24 cellular contexts compared by ENCODE assay signal in the genomic region with DNA sequence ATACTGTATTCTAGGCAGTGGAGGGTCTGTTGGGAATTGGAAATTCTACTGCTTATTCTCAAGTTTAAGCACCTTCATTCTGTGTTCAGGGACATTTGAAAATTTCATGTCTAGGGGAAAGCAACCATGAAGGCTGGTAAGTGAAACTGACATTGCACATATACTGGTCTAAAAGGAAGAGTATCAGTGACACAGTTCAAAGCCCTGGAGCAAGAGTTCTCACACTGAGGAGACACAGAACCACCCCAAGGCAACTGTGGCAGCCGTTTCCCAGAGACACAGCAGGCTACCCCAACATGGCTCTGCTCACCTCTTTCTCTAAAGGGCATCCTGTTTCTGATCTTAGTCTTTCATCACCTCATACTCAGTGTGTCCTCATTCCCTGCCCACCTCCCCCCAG.
DNase-seq lines count a peak whose midpoint lies in the region; ATAC-seq and TF ChIP-seq lines count a peak whose summit lies in the region.
"Had no signal": no experiment of that assay in that cellular context is flagged by ENCODE, and none has a peak within 500 bp of the region (broad histone marks: within the 10 kb centered on the region; RNA-seq: fewer than 3 reads in every experiment).

No MANE protein-coding gene starts in this region.

- H3K9me3 ChIP-seq in ascending aorta: no peaks in the 10 kb centered on the region
- H3K9me3 ChIP-seq: A549 had no signal

- peak; percentile 13 for DNase-seq in NCI-H345 (lab: John Stamatoyannopoulos, UW)
- DNase-seq in NCI-H345 treated with DMSO at 0.1 percent for 48 hours (lab: John Stamatoyannopoulos, UW; ENCODE audit: unreplicated experiment): no peak
- peak; percentile 14 for DNase-seq in retina
- no peak for DNase-seq in SW480 (ENCODE audit: low spot score)
- DNase-seq in ascending aorta (ENCODE audit: low spot score in 2 of 2): no peak
- DNase-seq in left cardiac atrium: no peak
- DNase-seq: activated CD8-positive, alpha-beta T cell treated with anti-CD3 and anti-CD28 coated beads for 36 hours; activated effector memory CD4-positive, alpha-beta T cell treated with Interleukin-2 at 50 U/mL for 16 hours; activated naive CD8-positive, alpha-beta T cell treated with anti-CD3 and anti-CD28 coated beads, Interleukin-2, amount 10 ng/mL, durations not matched to agents 7 days and 5 days; central memory CD4-positive, alpha-beta T cell; DMS79; islet precursor cell; NCI-H1436 treated with DMSO at 0.1 percent for 48 hours; NCI-H510A; SHP77 treated with DMSO at 0.1 percent for 48 hours; stimulated activated CD4-positive, alpha-beta T cell treated with anti-CD3 and anti-CD28 coated beads, Interleukin-2, amount 100 ng/mL, for 24 hours; T-cell had no signal

- no peaks in the 10 kb centered on the region for H3K27me3 ChIP-seq in ascending aorta

- peak; percentile 48 for ATAC-seq in GM21390 (IDR thresholded peaks at IDR 0.05; ENCODE audit: unreplicated experiment)
- peak; percentile 61 for ATAC-seq in HG03280 (IDR thresholded peaks at IDR 0.05; ENCODE audit: unreplicated experiment)
- no peak for ATAC-seq in left cardiac atrium
- ATAC-seq: A549; activated CD4-positive, CD25-positive, alpha-beta regulatory T cell treated with anti-CD3 and anti-CD28 coated beads, Interleukin-2, amount 50 U/mL, for 24 hours; activated CD8-positive, alpha-beta T cell treated with anti-CD3 and anti-CD28 coated beads for 36 hours; natural killer cell treated with Interleukin-12 subunit alpha and Interleukin-12 subunit beta and Interleukin-15 and Interleukin-18, amount 100 ng/mL, for 72 hours; T-cell had no signal

- H3K4me3 ChIP-seq in ascending aorta: no peak overlapping the region
- H3K4me3 ChIP-seq: A549, smooth muscle cell had no signal

- no peaks in the 10 kb centered on the region for H3K4me1 ChIP-seq in ascending aorta
- H3K4me1 ChIP-seq: A549 had no signal

- intact Hi-C loops in ascending aorta (cut with DNase I): no loop called here
- intact Hi-C loops in left cardiac atrium (cut with DNase I): no loop called here

- H3K27ac ChIP-seq in ascending aorta: no peak overlapping the region
- H3K27ac ChIP-seq: A549, KMS-11 had no signal

- no peaks in the 10 kb centered on the region for H3K36me3 ChIP-seq in ascending aorta

- no peak for TF ChIP-seq CTCF in ascending aorta (IDR thresholded peaks at IDR 0.05)

Comparison
In these comparisons a context has a peak if more than half of its experiments do, and no peak if none do; other contexts are left out.
1. DNase-seq: peak in NCI-H345 (single experiment) and retina (single experiment); none in NCI-H345 treated with DMSO at 0.1 percent for 48 hours (single experiment), SW480 (single experiment), ascending aorta (0 of 2) and left cardiac atrium (single experiment).
2. ATAC-seq: peak in GM21390 (single experiment) and HG03280 (single experiment); none in left cardiac atrium (0 of 2).